1 cellular context compared by ENCODE assay signal in the genomic region with DNA sequence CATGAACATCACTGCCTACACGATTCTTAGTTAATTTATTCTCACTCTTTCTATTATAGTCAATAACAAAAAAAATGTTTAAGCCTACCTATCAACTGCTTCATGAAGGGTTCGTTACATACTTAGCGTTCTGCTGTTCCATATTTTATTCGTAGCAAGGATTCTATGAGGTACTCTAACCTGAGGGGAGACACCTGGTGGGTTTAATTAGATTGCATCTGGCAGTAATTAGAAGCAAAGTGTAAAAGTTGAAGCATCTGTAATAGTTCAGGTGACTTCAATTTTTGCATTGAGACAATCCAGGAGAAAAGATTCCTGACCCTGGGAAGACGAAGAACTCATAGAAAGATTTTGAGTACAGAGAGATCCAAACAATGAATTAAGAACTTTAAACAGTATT.
TF ChIP-seq lines count a peak whose summit lies in the region.

No MANE protein-coding gene starts in this region.

TF ChIP-seq in HCT116, 20 proteins besides CTCF, POLR2A, EP300 and RAD21 (continued from another document):
- TF ChIP-seq, protein P1, sequence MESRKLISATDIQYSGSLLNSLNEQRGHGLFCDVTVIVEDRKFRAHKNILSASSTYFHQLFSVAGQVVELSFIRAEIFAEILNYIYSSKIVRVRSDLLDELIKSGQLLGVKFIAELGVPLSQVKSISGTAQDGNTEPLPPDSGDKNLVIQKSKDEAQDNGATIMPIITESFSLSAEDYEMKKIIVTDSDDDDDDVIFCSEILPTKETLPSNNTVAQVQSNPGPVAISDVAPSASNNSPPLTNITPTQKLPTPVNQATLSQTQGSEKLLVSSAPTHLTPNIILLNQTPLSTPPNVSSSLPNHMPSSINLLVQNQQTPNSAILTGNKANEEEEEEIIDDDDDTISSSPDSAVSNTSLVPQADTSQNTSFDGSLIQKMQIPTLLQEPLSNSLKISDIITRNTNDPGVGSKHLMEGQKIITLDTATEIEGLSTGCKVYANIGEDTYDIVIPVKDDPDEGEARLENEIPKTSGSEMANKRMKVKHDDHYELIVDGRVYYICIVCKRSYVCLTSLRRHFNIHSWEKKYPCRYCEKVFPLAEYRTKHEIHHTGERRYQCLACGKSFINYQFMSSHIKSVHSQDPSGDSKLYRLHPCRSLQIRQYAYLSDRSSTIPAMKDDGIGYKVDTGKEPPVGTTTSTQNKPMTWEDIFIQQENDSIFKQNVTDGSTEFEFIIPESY (IDR thresholded peaks at IDR 0.05; ENCODE audit: extremely low read depth, insufficient replicate concordance, low read length): no peak
- no peak for TF ChIP-seq POLR2AphosphoS5 (IDR thresholded peaks at IDR 0.05; ENCODE audit: low read depth, low read length)
- no peak for TF ChIP-seq CBX3 (IDR thresholded peaks at IDR 0.05; ENCODE audit: low read depth)
- TF ChIP-seq CEBPB (IDR thresholded peaks at IDR 0.05; ENCODE audit: low read depth): no peak
- no peak for TF ChIP-seq YY1 (IDR thresholded peaks at IDR 0.05; ENCODE audit: extremely low read depth, insufficient replicate concordance, low read depth, low read length)
- TF ChIP-seq, protein P2, sequence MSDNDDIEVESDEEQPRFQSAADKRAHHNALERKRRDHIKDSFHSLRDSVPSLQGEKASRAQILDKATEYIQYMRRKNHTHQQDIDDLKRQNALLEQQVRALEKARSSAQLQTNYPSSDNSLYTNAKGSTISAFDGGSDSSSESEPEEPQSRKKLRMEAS (IDR thresholded peaks at IDR 0.05): no peak
- no peak for TF ChIP-seq JUND (IDR thresholded peaks at IDR 0.05)
- TF ChIP-seq EGR1 (IDR thresholded peaks at IDR 0.05; ENCODE audit: low read depth): no peak
- no peak for TF ChIP-seq ZFX (IDR thresholded peaks at IDR 0.05)
- TF ChIP-seq FOSL1 (IDR thresholded peaks at IDR 0.05; ENCODE audit: low read depth): no peak
- TF ChIP-seq EZH2phosphoT487 (IDR thresholded peaks at IDR 0.05; ENCODE audit: borderline replicate concordance): no peak
- TF ChIP-seq ELF1 (IDR thresholded peaks at IDR 0.05; ENCODE audit: borderline replicate concordance, low read depth): no peak
- TF ChIP-seq SP1 (IDR thresholded peaks at IDR 0.05; ENCODE audit: low read depth): no peak
- TF ChIP-seq, protein P3, sequence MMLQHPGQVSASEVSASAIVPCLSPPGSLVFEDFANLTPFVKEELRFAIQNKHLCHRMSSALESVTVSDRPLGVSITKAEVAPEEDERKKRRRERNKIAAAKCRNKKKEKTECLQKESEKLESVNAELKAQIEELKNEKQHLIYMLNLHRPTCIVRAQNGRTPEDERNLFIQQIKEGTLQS (IDR thresholded peaks at IDR 0.05): no peak
- no peak for TF ChIP-seq TCF7L2 (IDR thresholded peaks at IDR 0.05; ENCODE audit: borderline replicate concordance, extremely low read depth, insufficient read depth, insufficient read length)
